ENCODE assay signal across 32 cellular contexts in genomic region chr12:123286997-123287396, GRCh38. TPM values are rescaled to one million over a fixed set of nuclear protein-coding genes. Genes with fewer than 3 reads are reported as not detected.
DNase-seq lines count a peak whose midpoint lies in the region; ATAC-seq, FAIRE-seq and TF ChIP-seq lines count a peak whose summit lies in the region.
"Had no signal": no experiment of that assay in that cellular context is flagged by ENCODE, and none has a peak within 500 bp of the region (broad histone marks: within the 10 kb centered on the region; RNA-seq: fewer than 3 reads in every experiment).

No MANE protein-coding gene starts in this region.

- H4K5ac ChIP-seq in H9 (ENCODE audit: insufficient read length, low read depth, low read length): no peak overlapping the region

- no peak overlapping the region for H3K4ac ChIP-seq in H9 (ENCODE audit: low read depth, low read length)

- no peak for TF ChIP-seq POLR2A in A549 (IDR thresholded peaks at IDR 0.05; ENCODE audit: low read length)

- H3K14ac ChIP-seq in H9 (ENCODE audit: insufficient read depth, low read length): no peak overlapping the region

- no peaks in the 10 kb centered on the region for H4K20me1 ChIP-seq in H9 (ENCODE audit: control insufficient read depth, insufficient read depth, insufficient read length)

- POLR2A ChIA-PET in A549 (lab: Yijun Ruan, JAX): no interaction called here
- POLR2A ChIA-PET in Caco-2 (lab: Charles Lee): no interaction called here

- H3K4me2 ChIP-seq in A549 (no peak overlapping the region), H9 (ENCODE audit: insufficient read depth, insufficient read length, low read length) (no peak overlapping the region)

- no peak for DNase-seq in A549 (ENCODE audit: low read depth in 1 of 2, low spot score in 1 of 2)
- DNase-seq in H9: peak; percentile 56
- peak; percentile 51 for DNase-seq in T1000 (lab: John Stamatoyannopoulos, UW)
- peak; percentile 54 for DNase-seq in islet precursor cell
- no peak for DNase-seq in activated CD8-positive, alpha-beta memory T cell treated with anti-CD3 and anti-CD28 coated beads, Interleukin-2, amount 50 U/mL, for 4 hours
- no peak for DNase-seq in Caco-2
- no peak for DNase-seq in ascending aorta (ENCODE audit: low spot score in 2 of 2)
- DNase-seq: activated CD4-positive, alpha-beta T cell treated with anti-CD3 and anti-CD28 coated beads for 1 hour; activated CD8-positive, alpha-beta T cell treated with anti-CD3 and anti-CD28 coated beads for 36 hours; anterior cingulate cortex; CD4-positive, alpha-beta T cell; left ventricle myocardium superior; mesendoderm; NCI-H1048; NCI-H1694; NCI-H748 treated with DMSO at 0.1 percent for 48 hours; SJCRH30; stimulated activated CD8-positive, alpha-beta memory T cell treated with anti-CD3 and anti-CD28 coated beads, Interleukin-4, amount 100 ng/mL, for 48 hours; T-helper 1 cell; uterus had no signal

- H3K4me3 ChIP-seq in A549 (no peak overlapping the region), Caco-2 (ENCODE audit: low read depth, low read length) (no peak overlapping the region), ascending aorta (no peak overlapping the region)
- H3K4me3 ChIP-seq: Peyer's patch, SJCRH30, thoracic aorta, uterus had no signal

- TF ChIP-seq RAD21 in A549 (conservative IDR thresholded peaks at IDR 0.05 in 1 of 2, IDR thresholded peaks at IDR 0.05 in 1 of 2): no peak

- H3K27me3 Mint-ChIP-seq in H9 (ENCODE audit: low read depth): no peaks in the 10 kb centered on the region
- H3K27me3 Mint-ChIP-seq in Caco-2 (ENCODE audit: insufficient read depth, unreplicated experiment): no peaks in the 10 kb centered on the region
- H3K27me3 Mint-ChIP-seq: activated CD8-positive, alpha-beta T cell treated with anti-CD3 and anti-CD28 coated beads for 36 hours; activated naive CD8-positive, alpha-beta T cell; CD4-positive, alpha-beta T cell; stimulated activated naive CD8-positive, alpha-beta T cell treated with anti-CD3 and anti-CD28 coated beads, Interleukin-15, Interleukin-2, amounts not matched to agents 100 ng/mL and 50 ng/mL, for 24 hours had no signal

- H3T11ph ChIP-seq in H9 (ENCODE audit: low read length): no peak overlapping the region

- no TSS peak for BruUV-seq in Caco-2 (replicated peaks; lab: Mats Ljungman, UMichigan)

- H3K27ac ChIP-seq in A549: no peak overlapping the region
- no peak overlapping the region for H3K27ac ChIP-seq in H9 (ENCODE audit: insufficient read length, low read depth, low read length)
- no peak overlapping the region for H3K27ac ChIP-seq in ascending aorta
- H3K27ac ChIP-seq: epithelial cell of prostate, Peyer's patch, SJCRH30, thoracic aorta, uterus had no signal

- H3K9me3 ChIP-seq in A549: no peaks in the 10 kb centered on the region
- H3K9me3 ChIP-seq in H9 (ENCODE audit: control insufficient read depth, low read depth, low read length): no peaks in the 10 kb centered on the region
- H3K9me3 ChIP-seq in Caco-2: no peaks in the 10 kb centered on the region
- no peaks in the 10 kb centered on the region for H3K9me3 ChIP-seq in ascending aorta
- H3K9me3 ChIP-seq: Peyer's patch, SJCRH30, thoracic aorta, uterus had no signal

- no peak overlapping the region for H3K18ac ChIP-seq in H9 (ENCODE audit: insufficient read length, low read depth, low read length)

- TF ChIP-seq CTCF in A549 (IDR thresholded peaks at IDR 0.05) (no peak), H9 (conservative IDR thresholded peaks at IDR 0.05) (no peak), Caco-2 (IDR thresholded peaks at IDR 0.05; ENCODE audit: insufficient read depth in 1 of 2, low read depth in 1 of 2, low read length in 1 of 2, severe bottlenecking in 1 of 2, unreplicated experiment in 1 of 2) (no peak), ascending aorta (IDR thresholded peaks at IDR 0.05) (no peak)

- H3K4me1 ChIP-seq in A549 (no peaks in the 10 kb centered on the region), H9 (ENCODE audit: insufficient read depth, low read length) (no peaks in the 10 kb centered on the region), Caco-2 (no peaks in the 10 kb centered on the region), ascending aorta (no peaks in the 10 kb centered on the region)
- H3K4me1 ChIP-seq: Peyer's patch, uterus had no signal

- H2BK20ac ChIP-seq in H9 (ENCODE audit: low read depth, low read length, poor library complexity, severe bottlenecking): no peak overlapping the region

- WGBS in A549 (ENCODE audit: missing lambda C conversion rate): 66% methylated on average over 4 of the region's 4 CpGs
- WGBS in H9 (ENCODE audit: extremely low coverage, insufficient read length, low lambda C conversion rate): no CpG with 5 or more reads among the region's 4 CpGs

- H2BK15ac ChIP-seq in H9 (ENCODE audit: low read depth, low read length): no peak overlapping the region

- H3K27ac Mint-ChIP-seq in H9: peak overlapping the region; percentile 4 to 97 (median 55); a peak in 6 of 7 replicates
- H3K27ac Mint-ChIP-seq in Caco-2 (ENCODE audit: unreplicated experiment): no peak overlapping the region
- H3K27ac Mint-ChIP-seq: activated CD8-positive, alpha-beta T cell treated with anti-CD3 and anti-CD28 coated beads for 36 hours; activated naive CD8-positive, alpha-beta T cell; CD4-positive, alpha-beta T cell; stimulated activated naive CD8-positive, alpha-beta T cell treated with anti-CD3 and anti-CD28 coated beads, Interleukin-15, Interleukin-2, amounts not matched to agents 100 ng/mL and 50 ng/mL, for 24 hours had no signal

- peak; percentile 44 to 49; a peak in 4 of 6 replicates for ATAC-seq in A549
- no peak for ATAC-seq in HG03565 (IDR thresholded peaks at IDR 0.05; ENCODE audit: unreplicated experiment)
- ATAC-seq: activated CD8-positive, alpha-beta T cell treated with anti-CD3 and anti-CD28 coated beads for 36 hours; left ventricle myocardium superior; sciatic nerve had no signal

- H3K27me3 ChIP-seq in H9 (ENCODE audit: insufficient read depth, low read length) (no peaks in the 10 kb centered on the region), Caco-2 (replicated peaks; ENCODE audit: control insufficient read depth, insufficient read depth, low read length) (no peaks in the 10 kb centered on the region), ascending aorta (no peaks in the 10 kb centered on the region)
- H3K27me3 ChIP-seq: Peyer's patch, SJCRH30, uterus had no signal

- no peak for TF ChIP-seq EP300 in A549 (IDR thresholded peaks at IDR 0.05)

- H3K56ac ChIP-seq in H9 (ENCODE audit: insufficient read length, low read depth, low read length): no peak overlapping the region

- H3K79me1 ChIP-seq in H9 (ENCODE audit: insufficient read depth, low read depth, low read length, poor library complexity, severe bottlenecking): no peaks in the 10 kb centered on the region

- no peak overlapping the region for H3K4me3 Mint-ChIP-seq in H9
- H3K4me3 Mint-ChIP-seq in Caco-2 (ENCODE audit: unreplicated experiment): no peak overlapping the region
- H3K4me3 Mint-ChIP-seq: activated CD8-positive, alpha-beta T cell treated with anti-CD3 and anti-CD28 coated beads for 36 hours; activated naive CD8-positive, alpha-beta T cell; CD4-positive, alpha-beta T cell; stimulated activated naive CD8-positive, alpha-beta T cell treated with anti-CD3 and anti-CD28 coated beads, Interleukin-15, Interleukin-2, amounts not matched to agents 100 ng/mL and 50 ng/mL, for 24 hours had no signal

- H2AFZ ChIP-seq in H9 (ENCODE audit: low read length): no peak overlapping the region

- CTCF ChIA-PET in A549 (lab: Yijun Ruan, JAX) (interaction anchor here (0.6 to 1.2 kb wide), 3 partner anchors 16 to 245 kb away, joined by 3 to 4 read pairs (median 4); no protein-coding TSS in a partner anchor), Caco-2 (lab: Charles Lee) (no interaction called here)

- no peak overlapping the region for H4K8ac ChIP-seq in H9 (replicated peaks; ENCODE audit: insufficient read length, low read depth, low read length)

- H2AK5ac ChIP-seq in H9 (ENCODE audit: insufficient read length, low read length): no peak overlapping the region

- H4K91ac ChIP-seq in H9 (ENCODE audit: insufficient read length, low read depth, low read length): no peak overlapping the region

- H3K79me2 ChIP-seq in H9 (ENCODE audit: insufficient read depth, low read length): no peaks in the 10 kb centered on the region

- H3K9ac ChIP-seq in H9 (ENCODE audit: extremely low read depth, insufficient read length, low read length): no peak overlapping the region

- peaks cover 0 to 31% (median 11%) of the 10 kb centered on the region in 3 experiments; a peak in 5 of 7 replicates for H3K36me3 Mint-ChIP-seq in H9 (ENCODE audit: insufficient read depth in 1 of 3, low read depth in 3 of 3)
- H3K36me3 Mint-ChIP-seq in Caco-2 (ENCODE audit: insufficient read depth, unreplicated experiment): peaks cover 42% of the 10 kb centered on the region
- H3K36me3 Mint-ChIP-seq: activated naive CD8-positive, alpha-beta T cell had no signal

- H3K4me1 Mint-ChIP-seq in H9: peaks cover 7 to 8% of the 10 kb centered on the region in 2 experiments
- no peaks in the 10 kb centered on the region for H3K4me1 Mint-ChIP-seq in Caco-2 (ENCODE audit: low read depth, unreplicated experiment)

- no peak overlapping the region for H3K23ac ChIP-seq in H9 (ENCODE audit: insufficient read length, low read depth, low read length)

- intact Hi-C loops in Caco-2 (cut with micrococcal nuclease; ENCODE audit: unreplicated experiment): no loop called here
- intact Hi-C loops in ascending aorta (cut with DNase I): no loop called here

- FAIRE-seq in A549 (lab: Jason Lieb, UNC): no peak
- FAIRE-seq: colon, GM18507, GM19239, keratinocyte, TTC549 had no signal

- no peak overlapping the region for H2BK120ac ChIP-seq in H9 (ENCODE audit: low read depth, low read length, poor library complexity, severe bottlenecking)

- H3K23me2 ChIP-seq in H9 (ENCODE audit: insufficient read length, low read depth, low read length, poor library complexity, severe bottlenecking): no peaks in the 10 kb centered on the region

- H2BK12ac ChIP-seq in H9 (ENCODE audit: insufficient read length, low read depth, low read length): no peak overlapping the region

- no peaks in the 10 kb centered on the region; the same call in 1 of the 2 replicates for H3K36me3 ChIP-seq in Caco-2 (ENCODE audit: control insufficient read depth, insufficient read depth, low read length)
- H3K36me3 ChIP-seq in ascending aorta: peaks cover 6 to 15% of the 10 kb centered on the region in 2 donors
- H3K36me3 ChIP-seq: uterus had no signal

- H3K9me3 Mint-ChIP-seq in H9 (no peaks in the 10 kb centered on the region), Caco-2 (ENCODE audit: unreplicated experiment) (no peaks in the 10 kb centered on the region)
- H3K9me3 Mint-ChIP-seq: activated CD8-positive, alpha-beta T cell treated with anti-CD3 and anti-CD28 coated beads for 36 hours; CD4-positive, alpha-beta T cell; stimulated activated naive CD8-positive, alpha-beta T cell treated with anti-CD3 and anti-CD28 coated beads, Interleukin-15, Interleukin-2, amounts not matched to agents 100 ng/mL and 50 ng/mL, for 24 hours had no signal

- no peak overlapping the region for H2BK5ac ChIP-seq in H9 (ENCODE audit: insufficient read length, low read length)

RNA-seq across cellular contexts. Expression of gene CDK2AP1, which starts 15.3 kb away (rescaled TPM):
- polyA plus RNA-seq in A549 (2011; rRNA removed) (249 and 329 TPM in 2 replicates), A549 (2017; fragmentation: RNase III; extraction: RNeasy Plus Mini Kit Qiagen cat#74134 plus additional on column Dnase treatment) (146 to 167 TPM (median 157 TPM) in 3 replicates)
- polyA plus RNA-seq in A549 (2012; cell fraction: cytosol; rRNA removed): 130 and 131 TPM in 2 replicates
- polyA plus RNA-seq in A549 (2012; cell fraction: nucleus; rRNA removed): 33.2 and 39.8 TPM in 2 replicates
- 83.2 and 84.7 TPM in 2 replicates for polyA minus RNA-seq in A549 (2011; rRNA and poly(A)+ RNA removed)
- total RNA-seq in H9 (2021) (209 TPM in 2 replicates), Caco-2 (2022) (81.2 and 86.8 TPM in 2 replicates), ascending aorta (39.6 TPM)

RNA-seq across cellular contexts. Expression of gene MTRFR, which starts 53.8 kb away (rescaled TPM):
- polyA plus RNA-seq in A549 (2011; rRNA removed) (15.5 and 16.0 TPM in 2 replicates), A549 (2017; fragmentation: RNase III; extraction: RNeasy Plus Mini Kit Qiagen cat#74134 plus additional on column Dnase treatment) (23.5 to 27.6 TPM (median 25.2 TPM) in 3 replicates)
- polyA plus RNA-seq in A549 (2012; cell fraction: cytosol; rRNA removed): 13.3 and 15.5 TPM in 2 replicates
- 6.6 and 8.3 TPM in 2 replicates for polyA plus RNA-seq in A549 (2012; cell fraction: nucleus; rRNA removed)
- polyA minus RNA-seq in A549 (2011; rRNA and poly(A)+ RNA removed): 21.8 and 26.0 TPM in 2 replicates
- total RNA-seq in H9 (2021) (13.0 and 14.8 TPM in 2 replicates), Caco-2 (2022) (20.2 and 21.0 TPM in 2 replicates), ascending aorta (0.85 TPM)

RNA-seq across cellular contexts. Expression of gene MPHOSPH9, which starts 54.1 kb away (rescaled TPM):
- 52.0 and 74.9 TPM in 2 replicates for polyA plus RNA-seq in A549 (2011; rRNA removed)
- 10.5 and 13.0 TPM in 2 replicates for polyA plus RNA-seq in A549 (2012; cell fraction: cytosol; rRNA removed)
- 15.4 and 18.5 TPM in 2 replicates for polyA plus RNA-seq in A549 (2012; cell fraction: nucleus; rRNA removed)
- 28.5 to 31.0 TPM (median 29.3 TPM) in 3 replicates for polyA plus RNA-seq in A549 (2017; fragmentation: RNase III; extraction: RNeasy Plus Mini Kit Qiagen cat#74134 plus additional on column Dnase treatment)
- polyA minus RNA-seq in A549 (2011; rRNA and poly(A)+ RNA removed): 45.2 and 59.6 TPM in 2 replicates
- 58.3 and 60.5 TPM in 2 replicates for total RNA-seq in H9 (2021)
- total RNA-seq in Caco-2 (2022): 41.1 and 43.1 TPM in 2 replicates
- 21.6 TPM for total RNA-seq in ascending aorta

Comparison
In these comparisons a context has a peak if more than half of its experiments do, and no peak if none do; other contexts are left out.
1. DNase-seq: peak in H9 (single experiment), T1000 (single experiment) and islet precursor cell (single experiment); none in A549 (0 of 2), activated CD8-positive, alpha-beta memory T cell treated with anti-CD3 and anti-CD28 coated beads, Interleukin-2, amount 50 U/mL, for 4 hours (single experiment), Caco-2 (0 of 2) and ascending aorta (0 of 2).